In the genomic region with DNA sequence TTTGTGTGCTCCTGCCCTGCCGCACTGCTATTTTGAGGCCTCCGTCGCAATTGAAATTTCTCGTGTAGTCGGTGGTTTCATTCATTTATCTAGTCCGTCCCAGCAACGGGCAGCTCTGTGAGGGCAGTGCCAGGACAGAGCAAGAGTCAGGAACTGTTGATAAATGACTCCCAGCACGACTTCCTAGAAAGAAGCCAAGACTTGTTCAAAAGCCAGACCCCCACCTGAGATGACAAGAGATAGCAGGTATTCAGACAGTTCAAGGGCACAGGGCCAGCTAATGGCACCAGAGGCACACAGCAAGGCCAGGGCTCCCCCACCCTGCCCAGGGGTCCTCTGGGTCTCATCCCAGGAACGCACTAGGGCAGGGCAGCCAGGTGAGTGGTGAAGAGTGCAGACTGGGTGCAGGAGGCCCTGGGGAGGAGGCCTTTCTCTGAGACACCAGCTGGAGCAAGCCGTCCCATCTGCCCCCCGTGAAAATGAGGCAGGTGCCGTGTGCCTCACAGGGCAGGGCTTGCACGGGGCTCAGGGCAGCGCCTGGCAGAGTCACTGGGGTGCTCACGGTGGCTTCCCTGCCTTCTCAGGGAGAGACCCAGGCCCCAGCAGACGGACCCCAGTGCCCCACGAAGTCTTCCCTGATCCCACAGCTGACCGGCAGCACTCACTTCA, we compare ENCODE assay signal across 11 cellular contexts. TPM values are rescaled to one million over a fixed set of nuclear protein-coding genes. Genes with fewer than 3 reads are reported as not detected.
DNase-seq lines count a peak whose midpoint lies in the region; ATAC-seq, FAIRE-seq and TF ChIP-seq lines count a peak whose summit lies in the region.
"Had no signal": no experiment of that assay in that cellular context is flagged by ENCODE, and none has a peak within 500 bp of the region (broad histone marks: within the 10 kb centered on the region; RNA-seq: fewer than 3 reads in every experiment).

No MANE protein-coding gene starts in this region.

- peaks cover 0 to 6% (median 0%) of the 10 kb centered on the region in 3 donors for H3K36me3 ChIP-seq in pancreas

- peak overlapping the region; percentile 43 for H3K4me3 Mint-ChIP-seq in activated T-cell treated with anti-CD3 and anti-CD28 coated beads, Interleukin-2, amount 50 U/mL, for 4 hours
- peak overlapping the region in 1 of 3 donors; percentile 78 for H3K4me3 Mint-ChIP-seq in T-cell
- peak overlapping the region; percentile 67 for H3K4me3 Mint-ChIP-seq in glutamatergic neuron (ENCODE audit: unreplicated experiment)

- no peak overlapping the region for H3K4me3 ChIP-seq in pancreas
- H3K4me3 ChIP-seq: vagina had no signal

- intact Hi-C loops in pancreas (cut with DNase I): no loop called here

- FAIRE-seq in pancreas (lab: Jason Lieb, UNC): no peak

- DNase-seq in activated T-cell treated with anti-CD3 and anti-CD28 coated beads, Interleukin-2, amount 50 U/mL, for 4 hours: no peak
- DNase-seq in activated T-cell treated with anti-CD3 and anti-CD28 coated beads, Interleukin-2, amount 50 U/mL, for 1 hour: no peak
- no peak for DNase-seq in T-cell
- no peak for DNase-seq in glutamatergic neuron
- DNase-seq in retina: peak; percentile 30
- DNase-seq in RPMI8226: no peak
- DNase-seq in pancreas: no peak
- DNase-seq: NCI-H1930, T-helper 9 cell had no signal

- H3K27me3 Mint-ChIP-seq in activated T-cell treated with anti-CD3 and anti-CD28 coated beads, Interleukin-2, amount 50 U/mL, for 4 hours (ENCODE audit: low read depth): no peaks in the 10 kb centered on the region
- H3K27me3 Mint-ChIP-seq in T-cell (no peaks in the 10 kb centered on the region), glutamatergic neuron (ENCODE audit: unreplicated experiment) (peaks cover 5% of the 10 kb centered on the region)

- CTCF ChIA-PET in T-cell (lab: Charles Lee): no interaction called here

- no peak for ATAC-seq in activated T-cell treated with anti-CD3 and anti-CD28 coated beads, Interleukin-2, amount 50 U/mL, for 4 hours
- ATAC-seq in T-cell (replicated peaks in 1 of 4) (no peak), HG02884 (IDR thresholded peaks at IDR 0.05; ENCODE audit: unreplicated experiment) (no peak), pancreas (no peak)

- TF ChIP-seq CTCF in glutamatergic neuron (IDR thresholded peaks at IDR 0.05; ENCODE audit: partially characterized antibody, unreplicated experiment) (no peak), pancreas (IDR thresholded peaks at IDR 0.05) (no peak)

- WGBS in pancreas, 2 donors: 67 to 71% methylated on average over 18 of the region's 18 CpGs

- peaks cover 0 to 18% (median 5%) of the 10 kb centered on the region in 3 donors for H3K4me1 ChIP-seq in pancreas

- H3K9me3 Mint-ChIP-seq in activated T-cell treated with anti-CD3 and anti-CD28 coated beads, Interleukin-2, amount 50 U/mL, for 4 hours: peaks cover 3% of the 10 kb centered on the region
- H3K9me3 Mint-ChIP-seq in T-cell (peaks cover 0 to 4% (median 0%) of the 10 kb centered on the region in 3 donors), glutamatergic neuron (ENCODE audit: unreplicated experiment) (peaks cover 5% of the 10 kb centered on the region)

- no peaks in the 10 kb centered on the region for H3K27me3 ChIP-seq in pancreas
- H3K27me3 ChIP-seq: vagina had no signal

- no peaks in the 10 kb centered on the region for H3K9me3 ChIP-seq in pancreas
- H3K9me3 ChIP-seq: vagina had no signal

- H3K27ac ChIP-seq in pancreas: no peak overlapping the region
- H3K27ac ChIP-seq: vagina had no signal

- peaks cover 38% of the 10 kb centered on the region for H3K4me1 Mint-ChIP-seq in activated T-cell treated with anti-CD3 and anti-CD28 coated beads, Interleukin-2, amount 50 U/mL, for 4 hours (ENCODE audit: low read depth)
- H3K4me1 Mint-ChIP-seq in T-cell (peaks cover 31 to 51% (median 48%) of the 10 kb centered on the region in 3 donors), glutamatergic neuron (ENCODE audit: low read depth, unreplicated experiment) (peaks cover 27% of the 10 kb centered on the region)

- POLR2A ChIA-PET in T-cell (lab: Charles Lee): interaction anchor here in 1 of 2 donors (1.0 kb wide), 1 partner anchor 14 kb away, joined by 3 read pairs; no protein-coding TSS in a partner anchor

- H3K36me3 Mint-ChIP-seq in activated T-cell treated with anti-CD3 and anti-CD28 coated beads, Interleukin-2, amount 50 U/mL, for 4 hours (ENCODE audit: insufficient read depth): no peaks in the 10 kb centered on the region
- H3K36me3 Mint-ChIP-seq in T-cell: peaks cover 4% of the 10 kb centered on the region
- peaks cover 5% of the 10 kb centered on the region for H3K36me3 Mint-ChIP-seq in glutamatergic neuron (ENCODE audit: unreplicated experiment)

- peak overlapping the region; percentile 1 to 59 for H3K27ac Mint-ChIP-seq in T-cell
- peak overlapping the region; percentile 98 for H3K27ac Mint-ChIP-seq in glutamatergic neuron (ENCODE audit: unreplicated experiment)

RNA-seq across cellular contexts. Expression of a gene that starts 36.9 kb away (rescaled TPM):
- 10 to 100 TPM; 24.1 to 31.3 (median 29.8) TPM for total RNA-seq in activated T-cell treated with anti-CD3 and anti-CD28 coated beads, Interleukin-2, amount 50 U/mL, for 4 hours
- 100 to 1,000 TPM in 1 of 5 donors, 10 to 100 TPM in 4; 70.4 to 106 (median 98.4) TPM for total RNA-seq in T-cell
- 14.9 TPM for total RNA-seq in glutamatergic neuron (ENCODE audit: unreplicated experiment)
- total RNA-seq in pancreas: 1 to 10 TPM in 3 of 6 donors, under 1 TPM in 3; 0.37 to 3.9 (median 0.93) TPM
- polyA plus RNA-seq in pancreas: under 1 TPM; 0.45 to 0.76 TPM

RNA-seq across cellular contexts. Expression of a gene that starts 50.1 kb away (rescaled TPM):
- not detected for total RNA-seq in activated T-cell treated with anti-CD3 and anti-CD28 coated beads, Interleukin-2, amount 50 U/mL, for 4 hours
- total RNA-seq in T-cell: under 1 TPM in 3 of 5 donors, not detected in 2; 0.13 to 0.58 (median 0.13) TPM
- total RNA-seq in glutamatergic neuron (ENCODE audit: unreplicated experiment): 17.3 TPM
- total RNA-seq in pancreas: 1 to 10 TPM in 4 of 6 donors, under 1 TPM in 2; 0.38 to 2.0 (median 1.3) TPM
- polyA plus RNA-seq in pancreas: 1 to 10 TPM in 1 of 2 donors, under 1 TPM in 1; 0.94 to 2.5 TPM
